Comparison of ENCODE assay signal across 1 cellular context in the genomic region with DNA sequence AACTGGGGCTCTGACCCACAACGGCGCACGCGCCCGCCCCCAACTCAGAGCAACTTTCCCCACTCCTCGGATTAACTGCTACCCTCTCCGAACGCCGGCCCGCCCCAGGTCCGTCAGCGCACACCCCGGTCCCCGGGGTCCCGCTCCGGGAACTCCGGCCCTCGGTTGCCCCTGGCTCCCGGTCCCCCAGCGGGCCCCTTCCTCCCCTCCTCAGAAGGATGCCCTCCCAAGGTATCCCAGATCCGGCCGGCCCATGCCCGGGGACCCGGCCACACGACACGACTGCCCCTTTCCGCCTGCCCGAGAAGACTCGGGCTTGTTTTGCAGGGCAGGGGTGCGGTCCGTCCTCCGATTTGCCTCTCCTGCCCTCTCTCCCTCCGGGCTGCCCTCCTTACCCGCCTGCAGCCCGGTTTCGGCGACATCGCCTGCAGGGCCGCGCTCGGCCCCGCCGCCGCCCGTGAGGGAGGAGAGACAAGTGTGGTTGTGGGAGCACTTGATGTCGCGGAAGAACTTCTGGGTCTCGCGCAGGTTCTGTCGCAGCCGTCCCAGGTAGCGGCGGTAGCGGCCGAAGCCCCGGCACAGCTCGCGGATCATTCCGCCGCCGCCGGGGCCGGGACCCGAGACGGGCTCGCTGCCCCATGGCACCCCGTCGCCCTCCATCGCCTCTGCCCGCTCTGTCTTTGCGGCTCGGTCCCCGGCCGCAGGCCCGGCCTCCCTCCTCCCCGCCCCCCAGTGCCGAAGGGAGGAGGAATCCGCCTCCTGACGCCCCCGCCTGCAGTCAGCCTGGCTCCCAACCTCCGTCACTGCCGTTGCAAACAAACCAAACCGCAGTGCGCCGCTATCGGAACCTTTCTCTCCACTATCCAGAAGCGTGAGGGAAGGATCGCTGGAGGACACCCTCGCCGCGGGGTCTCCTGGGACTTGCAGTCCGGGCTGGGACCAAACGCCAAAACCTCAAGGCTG.
TF ChIP-seq lines count a peak whose summit lies in the region.

Gene DSTYK (minus strand): TSS at position 827 of the 963 bp plus-strand sequence. CDS start 167 bp downstream, at position 660.

TF ChIP-seq in HepG2, 621 proteins besides CTCF, POLR2A, EP300 and RAD21 (continued from another document and continues in another):
- 0 out of 2 replicates have a peak, but pooled peaks have one; percentile 22 for TF ChIP-seq ZNF354B (CRISPR knock-in tag; IDR thresholded peaks at IDR 0.05)
- TF ChIP-seq ZNF138 (CRISPR knock-in tag; IDR thresholded peaks at IDR 0.05; ENCODE audit: low read depth), result no peak
- 0 out of 2 replicates have a peak, but pooled peaks have one; percentile 75 for TF ChIP-seq HOXA7 (CRISPR knock-in tag; IDR thresholded peaks at IDR 0.05)
- TF ChIP-seq ZMAT3 (CRISPR knock-in tag; conservative IDR thresholded peaks at IDR 0.05), result peak; percentile 57; the same call in 1 of the 2 replicates
- no peak for TF ChIP-seq JUNB (CRISPR knock-in tag; IDR thresholded peaks at IDR 0.05; ENCODE audit: borderline replicate concordance)
- peak; percentile 88 for TF ChIP-seq ZNF205 (CRISPR knock-in tag; IDR thresholded peaks at IDR 0.05)
- no peak for TF ChIP-seq JUN (CRISPR knock-in tag; IDR thresholded peaks at IDR 0.05)
- TF ChIP-seq ATF7 (IDR thresholded peaks at IDR 0.05), result no peak
- no peak for TF ChIP-seq ATF7 (CRISPR knock-in tag; IDR thresholded peaks at IDR 0.05)
- TF ChIP-seq ZNF567 (CRISPR knock-in tag; IDR thresholded peaks at IDR 0.05; ENCODE audit: borderline replicate concordance), result peak; percentile 96; the same call in 1 of the 2 replicates
- 0 out of 2 replicates have a peak, but pooled peaks have one; percentile 59 for TF ChIP-seq NPAS2 (CRISPR knock-in tag; IDR thresholded peaks at IDR 0.05; ENCODE audit: borderline replicate concordance)
- peak; percentile 26; the same call in 1 of the 2 replicates for TF ChIP-seq GATA4 (IDR thresholded peaks at IDR 0.05; ENCODE audit: borderline replicate concordance, low read depth)
- TF ChIP-seq ZNF207 (IDR thresholded peaks at IDR 0.05; ENCODE audit: borderline replicate concordance), result no peak
- no peak for TF ChIP-seq GTF3A (CRISPR knock-in tag; conservative IDR thresholded peaks at IDR 0.05)
- TF ChIP-seq, protein P1, sequence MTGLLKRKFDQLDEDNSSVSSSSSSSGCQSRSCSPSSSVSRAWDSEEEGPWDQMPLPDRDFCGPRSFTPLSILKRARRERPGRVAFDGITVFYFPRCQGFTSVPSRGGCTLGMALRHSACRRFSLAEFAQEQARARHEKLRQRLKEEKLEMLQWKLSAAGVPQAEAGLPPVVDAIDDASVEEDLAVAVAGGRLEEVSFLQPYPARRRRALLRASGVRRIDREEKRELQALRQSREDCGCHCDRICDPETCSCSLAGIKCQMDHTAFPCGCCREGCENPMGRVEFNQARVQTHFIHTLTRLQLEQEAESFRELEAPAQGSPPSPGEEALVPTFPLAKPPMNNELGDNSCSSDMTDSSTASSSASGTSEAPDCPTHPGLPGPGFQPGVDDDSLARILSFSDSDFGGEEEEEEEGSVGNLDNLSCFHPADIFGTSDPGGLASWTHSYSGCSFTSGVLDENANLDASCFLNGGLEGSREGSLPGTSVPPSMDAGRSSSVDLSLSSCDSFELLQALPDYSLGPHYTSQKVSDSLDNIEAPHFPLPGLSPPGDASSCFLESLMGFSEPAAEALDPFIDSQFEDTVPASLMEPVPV (CRISPR knock-in tag; IDR thresholded peaks at IDR 0.05), result peak; percentile 77; the same call in 1 of the 2 replicates
- no peak for TF ChIP-seq ZKSCAN1 (IDR thresholded peaks at IDR 0.05; ENCODE audit: low read length)
- TF ChIP-seq ZNF782 (CRISPR knock-in tag; IDR thresholded peaks at IDR 0.05; ENCODE audit: borderline replicate concordance), result peak; percentile 59; the same call in 1 of the 2 replicates
- TF ChIP-seq HDAC1 (CRISPR knock-in tag; IDR thresholded peaks at IDR 0.05), result peak; percentile 78; the same call in 1 of the 2 replicates
- no peak for TF ChIP-seq ATF1 (CRISPR knock-in tag; IDR thresholded peaks at IDR 0.05)
- TF ChIP-seq NCOA2 (CRISPR knock-in tag; IDR thresholded peaks at IDR 0.05), result peak; percentile 51; the same call in 1 of the 2 replicates
- TF ChIP-seq ZNF557 (CRISPR knock-in tag; IDR thresholded peaks at IDR 0.05), result peak; percentile 73; the same call in 1 of the 2 replicates
- peak; percentile 74; the same call in 1 of the 2 replicates for TF ChIP-seq ZNF616 (CRISPR knock-in tag; IDR thresholded peaks at IDR 0.05; ENCODE audit: low read depth)
- TF ChIP-seq ZNF564 (CRISPR knock-in tag; IDR thresholded peaks at IDR 0.05), result peak; percentile 84
- peak; percentile 98 for TF ChIP-seq CBFB (CRISPR knock-in tag; IDR thresholded peaks at IDR 0.05)
- TF ChIP-seq FOXJ3 (CRISPR knock-in tag; IDR thresholded peaks at IDR 0.05; ENCODE audit: borderline replicate concordance), result no peak
- TF ChIP-seq, protein P2, sequence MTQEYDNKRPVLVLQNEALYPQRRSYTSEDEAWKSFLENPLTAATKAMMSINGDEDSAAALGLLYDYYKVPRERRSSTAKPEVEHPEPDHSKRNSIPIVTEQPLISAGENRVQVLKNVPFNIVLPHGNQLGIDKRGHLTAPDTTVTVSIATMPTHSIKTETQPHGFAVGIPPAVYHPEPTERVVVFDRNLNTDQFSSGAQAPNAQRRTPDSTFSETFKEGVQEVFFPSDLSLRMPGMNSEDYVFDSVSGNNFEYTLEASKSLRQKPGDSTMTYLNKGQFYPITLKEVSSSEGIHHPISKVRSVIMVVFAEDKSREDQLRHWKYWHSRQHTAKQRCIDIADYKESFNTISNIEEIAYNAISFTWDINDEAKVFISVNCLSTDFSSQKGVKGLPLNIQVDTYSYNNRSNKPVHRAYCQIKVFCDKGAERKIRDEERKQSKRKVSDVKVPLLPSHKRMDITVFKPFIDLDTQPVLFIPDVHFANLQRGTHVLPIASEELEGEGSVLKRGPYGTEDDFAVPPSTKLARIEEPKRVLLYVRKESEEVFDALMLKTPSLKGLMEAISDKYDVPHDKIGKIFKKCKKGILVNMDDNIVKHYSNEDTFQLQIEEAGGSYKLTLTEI (CRISPR knock-in tag; conservative IDR thresholded peaks at IDR 0.05), result no peak
- no peak for TF ChIP-seq ZBTB1 (CRISPR knock-in tag; IDR thresholded peaks at IDR 0.05; ENCODE audit: borderline replicate concordance)
- TF ChIP-seq SNAPC4 (CRISPR knock-in tag; IDR thresholded peaks at IDR 0.05), result peak; percentile 86
- no peak for TF ChIP-seq ZNF570 (CRISPR knock-in tag; IDR thresholded peaks at IDR 0.05; ENCODE audit: borderline replicate concordance)
- TF ChIP-seq HDAC6 (IDR thresholded peaks at IDR 0.05; ENCODE audit: low read depth, low read length), result no peak
- TF ChIP-seq PBX3 (CRISPR knock-in tag; IDR thresholded peaks at IDR 0.05; ENCODE audit: borderline replicate concordance), result no peak
- TF ChIP-seq, protein P3, sequence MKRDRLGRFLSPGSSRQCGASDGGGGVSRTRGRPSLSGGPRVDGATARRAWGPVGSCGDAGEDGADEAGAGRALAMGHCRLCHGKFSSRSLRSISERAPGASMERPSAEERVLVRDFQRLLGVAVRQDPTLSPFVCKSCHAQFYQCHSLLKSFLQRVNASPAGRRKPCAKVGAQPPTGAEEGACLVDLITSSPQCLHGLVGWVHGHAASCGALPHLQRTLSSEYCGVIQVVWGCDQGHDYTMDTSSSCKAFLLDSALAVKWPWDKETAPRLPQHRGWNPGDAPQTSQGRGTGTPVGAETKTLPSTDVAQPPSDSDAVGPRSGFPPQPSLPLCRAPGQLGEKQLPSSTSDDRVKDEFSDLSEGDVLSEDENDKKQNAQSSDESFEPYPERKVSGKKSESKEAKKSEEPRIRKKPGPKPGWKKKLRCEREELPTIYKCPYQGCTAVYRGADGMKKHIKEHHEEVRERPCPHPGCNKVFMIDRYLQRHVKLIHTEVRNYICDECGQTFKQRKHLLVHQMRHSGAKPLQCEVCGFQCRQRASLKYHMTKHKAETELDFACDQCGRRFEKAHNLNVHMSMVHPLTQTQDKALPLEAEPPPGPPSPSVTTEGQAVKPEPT (CRISPR knock-in tag; IDR thresholded peaks at IDR 0.05; ENCODE audit: low read depth), result peak; percentile 90; the same call in 1 of the 2 replicates
- TF ChIP-seq ZBTB10 (CRISPR knock-in tag; IDR thresholded peaks at IDR 0.05; ENCODE audit: borderline replicate concordance), result no peak
- TF ChIP-seq ZNF225 (CRISPR knock-in tag; IDR thresholded peaks at IDR 0.05), result 0 out of 2 replicates have a peak, but pooled peaks have one; percentile 70
- TF ChIP-seq MAZ (IDR thresholded peaks at IDR 0.05; ENCODE audit: borderline replicate concordance, low read depth, low read length), result peak; percentile 75
- TF ChIP-seq MAZ (CRISPR knock-in tag; IDR thresholded peaks at IDR 0.05; ENCODE audit: low read depth), result peak; percentile 87
- TF ChIP-seq RFX5 (IDR thresholded peaks at IDR 0.05; ENCODE audit: low read depth, low read length), result no peak
- TF ChIP-seq SP2 (CRISPR knock-in tag; IDR thresholded peaks at IDR 0.05), result no peak; the same call in 1 of the 2 replicates
- peak; percentile 76; the same call in 1 of the 2 replicates for TF ChIP-seq ZSCAN21 (CRISPR knock-in tag; IDR thresholded peaks at IDR 0.05; ENCODE audit: borderline replicate concordance)
- 0 out of 2 replicates have a peak, but pooled peaks have one; percentile 42 for TF ChIP-seq PAWR (CRISPR knock-in tag; IDR thresholded peaks at IDR 0.05; ENCODE audit: borderline replicate concordance)
- peak; percentile 71 for TF ChIP-seq TEAD3 (CRISPR knock-in tag; optimal IDR thresholded peaks at IDR 0.05; ENCODE audit: borderline replicate concordance)
- TF ChIP-seq NFKBIZ (CRISPR knock-in tag; IDR thresholded peaks at IDR 0.05), result peak; percentile 70
- peak; percentile 55 for TF ChIP-seq ZBTB2 (CRISPR knock-in tag; IDR thresholded peaks at IDR 0.05; ENCODE audit: low read depth)
- TF ChIP-seq ZNF660 (CRISPR knock-in tag; IDR thresholded peaks at IDR 0.05; ENCODE audit: borderline replicate concordance, low read depth), result no peak
- peak; percentile 34; the same call in 1 of the 2 replicates for TF ChIP-seq NFYC (CRISPR knock-in tag; IDR thresholded peaks at IDR 0.05)
- TF ChIP-seq ZNF720 (CRISPR knock-in tag; IDR thresholded peaks at IDR 0.05), result no peak
